In genomic region chr2:100893753-100894530, GRCh38 we compare ENCODE assay signal across 14 cellular contexts.
A peak's percentile ranks its signal among the peaks of the same experiment; 100 is the strongest.
DNase-seq lines count a peak whose midpoint lies in the region; ATAC-seq, FAIRE-seq and TF ChIP-seq lines count a peak whose summit lies in the region.
"Had no signal": no experiment of that assay in that cellular context is flagged by ENCODE, and none has a peak within 500 bp of the region (broad histone marks: within the 10 kb centered on the region; RNA-seq: fewer than 3 reads in every experiment).

No MANE protein-coding gene starts in this region.

- no peak for FAIRE-seq in A549 (lab: Jason Lieb, UNC)

- TF ChIP-seq EP300 in A549 (IDR thresholded peaks at IDR 0.05), result peak; percentile 97 to 98; a peak in 4 of 5 replicates

- TF ChIP-seq RAD21 in A549 (conservative IDR thresholded peaks at IDR 0.05 in 1 of 2, IDR thresholded peaks at IDR 0.05 in 1 of 2), result peak; percentile 5 to 47; a peak in 3 of 5 replicates

- no peak for TF ChIP-seq POLR2A in A549 (IDR thresholded peaks at IDR 0.05; ENCODE audit: low read length)

- WGBS in A549 (ENCODE audit: missing lambda C conversion rate), result 12% methylated on average over 8 of the region's 8 CpGs
- WGBS in heart right ventricle, 2 donors, result 59 to 69% methylated on average over 8 of the region's 8 CpGs

- H3K4me2 ChIP-seq in A549, result peak overlapping the region; percentile 55

- POLR2A ChIA-PET in A549 (lab: Yijun Ruan, JAX), result interaction anchor here (1.6 kb wide), 1 partner anchor 9 kb away, joined by 6 read pairs; no protein-coding TSS in a partner anchor

- peak overlapping the region; percentile 88 to 94 for H3K27ac ChIP-seq in A549
- H3K27ac ChIP-seq in heart right ventricle, result peak overlapping the region in 9 of 10 donors; percentile 23 to 77 (median 65)

- no peaks in the 10 kb centered on the region for H3K36me3 ChIP-seq in heart right ventricle
- H3K36me3 ChIP-seq: BE2C had no signal

- no peaks in the 10 kb centered on the region for H3K9me3 ChIP-seq in A549
- no peaks in the 10 kb centered on the region for H3K9me3 ChIP-seq in heart right ventricle
- H3K9me3 ChIP-seq: BE2C had no signal

- ATAC-seq in A549 (peak; percentile 81 to 88), GM19351 (IDR thresholded peaks at IDR 0.05; ENCODE audit: unreplicated experiment) (peak; percentile 97), heart right ventricle (peak in 6 of 8 donors; percentile 10 to 80 (median 56)), GM19324 (IDR thresholded peaks at IDR 0.05; ENCODE audit: low FRiP score, unreplicated experiment) (no peak), GM18511 (IDR thresholded peaks at IDR 0.05; ENCODE audit: unreplicated experiment) (no peak)

- peak; percentile 90 to 96 for DNase-seq in A549 (ENCODE audit: low read depth in 1 of 2, low spot score in 1 of 2)
- DNase-seq in MV-4-11 (lab: John Stamatoyannopoulos, UW), result peak; percentile 69
- no peak for DNase-seq in heart right ventricle
- no peak for DNase-seq in GM10266 (ENCODE audit: extremely low spot score)
- no peak for DNase-seq in NCI-H1417 treated with DMSO at 0.1 percent for 48 hours (lab: John Stamatoyannopoulos, UW)
- DNase-seq: activated CD4-positive, alpha-beta T cell treated with anti-CD3 and anti-CD28 coated beads, Interleukin-2, amount 10 ng/mL, durations not matched to agents 7 days and 5 days; activated naive CD4-positive, alpha-beta T cell treated with Interleukin-2 at 50 U/mL for 16 hours; BE2C; naive B cell; NCI-H2081; SIG-M5 had no signal

- H3K4me3 ChIP-seq in A549 (no peak overlapping the region), heart right ventricle (no peak overlapping the region)

- peaks cover 69% of the 10 kb centered on the region for H3K4me1 ChIP-seq in A549
- peaks cover 7 to 72% (median 34%) of the 10 kb centered on the region in 9 donors for H3K4me1 ChIP-seq in heart right ventricle
- H3K4me1 ChIP-seq: BE2C had no signal

- intact Hi-C loops in heart right ventricle (cut with DNase I), result loop anchor here in 2 of 10 donors (5.0 kb wide), 1 partner anchor 72 kb away; the partner anchor contains the start of gene NPAS2 (in 2 of the 2)

- TF ChIP-seq CTCF in A549 (IDR thresholded peaks at IDR 0.05) (no peak), heart right ventricle (IDR thresholded peaks at IDR 0.05) (no peak), GM10266 (IDR thresholded peaks at IDR 0.05; ENCODE audit: control insufficient read depth, insufficient read depth, low read depth, missing control alignments) (no peak)

- no peaks in the 10 kb centered on the region for H3K27me3 ChIP-seq in heart right ventricle
- H3K27me3 ChIP-seq: BE2C had no signal

- CTCF ChIA-PET in A549 (lab: Yijun Ruan, JAX), result interaction anchor here (1.3 to 2.2 kb wide), 2 partner anchors 11 to 284 kb away, joined by 4 to 6 read pairs; no protein-coding TSS in a partner anchor

TF ChIP-seq in A549, 52 proteins besides CTCF, POLR2A, EP300 and RAD21:
- TF ChIP-seq MAX (IDR thresholded peaks at IDR 0.05) (peak; percentile 87), MYC (IDR thresholded peaks at IDR 0.05; ENCODE audit: borderline replicate concordance, low read length) (peak; percentile 52; the same call in 1 of the 2 replicates), TP53 (CRISPR knock-in tag; IDR thresholded peaks at IDR 0.05) (no peak), JUN (IDR thresholded peaks at IDR 0.05) (peak; percentile 91 to 92), BCL3 (IDR thresholded peaks at IDR 0.05) (peak; percentile 88; the same call in 2 of the 3 replicates), HOXB5 (CRISPR knock-in tag; IDR thresholded peaks at IDR 0.05) (peak; percentile 62; the same call in 1 of the 2 replicates), SMC3 (IDR thresholded peaks at IDR 0.05) (peak; percentile 28; the same call in 2 of the 3 replicates), ATOH8 (CRISPR knock-in tag; IDR thresholded peaks at IDR 0.05; ENCODE audit: low read depth) (peak; percentile 66; the same call in 1 of the 2 replicates), NR3C1 (IDR thresholded peaks at IDR 0.05) (no peak), EHMT2 (IDR thresholded peaks at IDR 0.05; ENCODE audit: low read depth) (no peak), ZSCAN20 (CRISPR knock-in tag; IDR thresholded peaks at IDR 0.05) (0 out of 2 replicates have a peak, but pooled peaks have one; percentile 5), RNF2 (IDR thresholded peaks at IDR 0.05; ENCODE audit: borderline replicate concordance, low read depth) (no peak), ZNF302 (CRISPR knock-in tag; IDR thresholded peaks at IDR 0.05) (peak; percentile 81; the same call in 1 of the 2 replicates), RARB (CRISPR knock-in tag; IDR thresholded peaks at IDR 0.05) (peak; percentile 48; the same call in 1 of the 2 replicates), FOXS1 (CRISPR knock-in tag; IDR thresholded peaks at IDR 0.05) (no peak), HOXA7 (CRISPR knock-in tag; IDR thresholded peaks at IDR 0.05) (peak; percentile 49; the same call in 1 of the 2 replicates), FOSL2 (IDR thresholded peaks at IDR 0.05) (peak; percentile 91), FOSL2 (CRISPR knock-in tag; IDR thresholded peaks at IDR 0.05) (peak; percentile 96), CBX8 (IDR thresholded peaks at IDR 0.05) (no peak), CEBPB (IDR thresholded peaks at IDR 0.05) (peak; percentile 54 to 76; a peak in 3 of 4 replicates), ESRRA (IDR thresholded peaks at IDR 0.05; ENCODE audit: borderline replicate concordance, low read length) (0 out of 2 replicates have a peak, but pooled peaks have one; percentile 42), POLR2AphosphoS2 (conservative IDR thresholded peaks at IDR 0.05; ENCODE audit: low read length) (no peak), JUNB (IDR thresholded peaks at IDR 0.05) (peak; percentile 89), HES2 (IDR thresholded peaks at IDR 0.05) (0 out of 2 replicates have a peak, but pooled peaks have one; percentile 29), GATA3 (IDR thresholded peaks at IDR 0.05; ENCODE audit: borderline replicate concordance) (peak; percentile 96), PBX3 (IDR thresholded peaks at IDR 0.05) (peak; percentile 74)
TF ChIP-seq in A549: peak in this region for 18.

Comparison
In these comparisons a context has a peak if more than half of its experiments do, and no peak if none do; other contexts are left out.
1. ATAC-seq: peak in A549 (2 of 2), GM19351 (single experiment) and heart right ventricle (6 of 8); none in GM19324 (single experiment) and GM18511 (single experiment).
2. DNase-seq: peak in A549 (2 of 2) and MV-4-11 (single experiment); none in heart right ventricle (0 of 2), GM10266 (single experiment) and NCI-H1417 treated with DMSO at 0.1 percent for 48 hours (single experiment).